ENCODE assay signal across 8 cellular contexts in the genomic region with DNA sequence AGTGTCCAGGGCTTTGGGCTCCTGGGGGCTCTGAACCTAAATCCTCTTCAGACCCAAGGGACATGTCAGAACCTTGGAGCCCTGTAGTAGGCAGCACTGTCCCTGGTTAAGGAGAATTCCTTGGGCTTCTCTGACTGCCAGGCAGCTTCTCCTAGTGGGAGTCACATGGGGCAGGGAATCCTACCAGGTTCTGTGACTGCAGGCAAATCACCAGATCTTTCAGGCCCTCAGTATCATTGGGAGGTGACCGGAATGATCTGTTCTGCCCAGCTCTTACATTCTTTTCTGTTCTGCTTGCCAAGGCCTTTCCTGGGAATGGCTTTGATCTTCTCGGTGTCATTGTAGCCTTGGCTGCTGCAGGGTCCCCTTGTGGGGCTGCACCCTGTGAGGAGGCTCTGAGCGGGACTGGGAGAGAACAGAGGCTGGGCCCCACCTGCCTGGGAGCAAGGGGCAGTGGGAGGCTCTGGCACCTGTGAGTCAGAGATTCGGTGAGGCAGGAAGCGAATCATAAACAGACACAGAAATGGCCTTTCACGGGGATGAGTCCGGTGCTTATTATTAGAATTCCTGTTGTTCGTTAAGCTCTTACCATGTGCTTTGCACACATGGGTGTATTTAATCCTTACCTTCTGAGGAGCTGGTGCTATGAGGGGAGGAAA.
A peak's percentile ranks its signal among the peaks of the same experiment; 100 is the strongest.
DNase-seq lines count a peak whose midpoint lies in the region; ATAC-seq and TF ChIP-seq lines count a peak whose summit lies in the region.

No MANE protein-coding gene starts in this region.

- intact Hi-C loops in dendritic cell treated with granulocyte-macrophage colony-stimulating factor and Interleukin-4, amounts not matched to agents 40 ng/mL and 50 ng/mL, for 4 days (cut with micrococcal nuclease) = no loop called here

- peaks cover 30 to 36% of the 10 kb centered on the region in 2 donors for H3K36me3 ChIP-seq in mucosa of rectum (ENCODE audit: control insufficient read depth in 2 of 2, insufficient read depth in 2 of 2, low read length in 2 of 2)

- no peaks in the 10 kb centered on the region for H3K9me3 Mint-ChIP-seq in dendritic cell treated with granulocyte-macrophage colony-stimulating factor and Interleukin-4, amounts not matched to agents 40 ng/mL and 50 ng/mL, for 4 days

- H3K27me3 ChIP-seq in mucosa of rectum (ENCODE audit: control insufficient read depth in 2 of 2, insufficient read depth in 2 of 2, low read length in 2 of 2) = no peaks in the 10 kb centered on the region

- H3K9me3 ChIP-seq in mucosa of rectum (ENCODE audit: control insufficient read depth in 2 of 2, low read length in 2 of 2) = no peaks in the 10 kb centered on the region

- TF ChIP-seq CTCF in AG10803 (conservative IDR thresholded peaks at IDR 0.05; ENCODE audit: low read length) = peak; percentile 53

- H3K4me1 Mint-ChIP-seq in dendritic cell treated with granulocyte-macrophage colony-stimulating factor and Interleukin-4, amounts not matched to agents 40 ng/mL and 50 ng/mL, for 4 days (ENCODE audit: low read depth) = peaks cover 59% of the 10 kb centered on the region

- ATAC-seq in GM18873 (IDR thresholded peaks at IDR 0.05; ENCODE audit: low FRiP score, unreplicated experiment) = no peak

- H3K27me3 Mint-ChIP-seq in dendritic cell treated with granulocyte-macrophage colony-stimulating factor and Interleukin-4, amounts not matched to agents 40 ng/mL and 50 ng/mL, for 4 days = no peaks in the 10 kb centered on the region

- H3K9ac ChIP-seq in mucosa of rectum (ENCODE audit: low read depth in 1 of 2, low read length in 2 of 2) = peak overlapping the region in 1 of 2 donors; percentile 45

- H3K27ac Mint-ChIP-seq in dendritic cell treated with granulocyte-macrophage colony-stimulating factor and Interleukin-4, amounts not matched to agents 40 ng/mL and 50 ng/mL, for 4 days = peak overlapping the region; percentile 56

- H3K27ac ChIP-seq in mucosa of rectum (ENCODE audit: low read depth in 2 of 2, low read length in 2 of 2) = peak overlapping the region; percentile 12 to 44

- H3K4me3 Mint-ChIP-seq in dendritic cell treated with granulocyte-macrophage colony-stimulating factor and Interleukin-4, amounts not matched to agents 40 ng/mL and 50 ng/mL, for 4 days = no peak overlapping the region

- DNase-seq in AG10803 (ENCODE audit: low read depth) = peak; percentile 61
- DNase-seq in NCI-H226 = peak; percentile 32
- no peak for DNase-seq in NCI-H1092 (lab: John Stamatoyannopoulos, UW)
- no peak for DNase-seq in NCI-H2171 treated with DMSO at 0.1 percent for 48 hours (lab: John Stamatoyannopoulos, UW)
- DNase-seq in stimulated activated CD4-positive, alpha-beta T cell treated with anti-CD3 and anti-CD28 coated beads, Interleukin-4, amount 100 ng/mL, for 4 hours = no peak

- H3K4me3 ChIP-seq in AG10803 (ENCODE audit: low read length) (no peak overlapping the region), mucosa of rectum (ENCODE audit: low read length in 2 of 2) (no peak overlapping the region)

- peaks cover 17 to 28% of the 10 kb centered on the region in 2 donors for H3K4me1 ChIP-seq in mucosa of rectum (ENCODE audit: control insufficient read depth in 2 of 2, insufficient read depth in 2 of 2, low read length in 2 of 2)

- H3K36me3 Mint-ChIP-seq in dendritic cell treated with granulocyte-macrophage colony-stimulating factor and Interleukin-4, amounts not matched to agents 40 ng/mL and 50 ng/mL, for 4 days (ENCODE audit: low read depth) = peaks cover 69% of the 10 kb centered on the region

Comparison
In these comparisons a context has a peak if more than half of its experiments do, and no peak if none do; other contexts are left out.
1. DNase-seq: peak in AG10803 (single experiment) and NCI-H226 (single experiment); none in NCI-H1092 (single experiment), NCI-H2171 treated with DMSO at 0.1 percent for 48 hours (single experiment) and stimulated activated CD4-positive, alpha-beta T cell treated with anti-CD3 and anti-CD28 coated beads, Interleukin-4, amount 100 ng/mL, for 4 hours (0 of 2).